Comparison of ENCODE assay signal across 28 cellular contexts in genomic region chr13:112229445-112229844, GRCh38.
"Had no signal": no experiment of that assay in that cellular context is flagged by ENCODE, and none has a peak within 500 bp of the region (broad histone marks: within the 10 kb centered on the region; RNA-seq: fewer than 3 reads in every experiment).

No MANE protein-coding gene starts in this region.

- H3K9me3 ChIP-seq: adrenal gland, MG63 had no signal

- DNase-seq: activated CD4-positive, alpha-beta memory T cell treated with anti-CD3 and anti-CD28 coated beads, Interleukin-2, amount 10 ng/mL, durations not matched to agents 7 days and 5 days; activated CD4-positive, alpha-beta T cell treated with anti-CD3 and anti-CD28 coated beads, Interleukin-2, amount 10 ng/mL, durations not matched to agents 7 days and 5 days; activated CD4-positive, CD25-positive, alpha-beta regulatory T cell; activated gamma-delta T cell treated with Interleukin-2 at 50 U/mL for 16 hours; activated naive CD4-positive, alpha-beta T cell treated with anti-CD3 and anti-CD28 coated beads, Interleukin-2, amount 50 U/mL, for 16 hours; activated naive CD8-positive, alpha-beta T cell treated with anti-CD3 and anti-CD28 coated beads, Interleukin-2, amount 10 ng/mL, durations not matched to agents 7 days and 5 days; activated T-cell treated with anti-CD3 and anti-CD28 coated beads for 4 hours; activated T-cell treated with anti-CD3 and anti-CD28 coated beads, Interleukin-2, amount 50 U/mL, for 48 hours; adrenal gland; anterior cingulate cortex; MG63; MV-4-11; NCI-H1105; NCI-H1436; NCI-H1694 treated with DMSO at 0.1 percent for 48 hours; NCI-H2029 treated with DMSO at 0.1 percent for 48 hours; NCI-H345; NCI-H510A; NCI-H526 treated with DMSO at 0.1 percent for 48 hours; NCI-H82; RPMI8226; T-cell; T-helper 2 cell; T1000 had no signal

- H3K4me3 ChIP-seq: adrenal gland, MG63, SK-N-MC had no signal

- H3K36me3 ChIP-seq: adrenal gland, MG63 had no signal

- H3K27me3 ChIP-seq: adrenal gland had no signal

- H3K4me1 ChIP-seq: adrenal gland had no signal

- H3K27ac ChIP-seq: adrenal gland, SK-N-MC had no signal

- ATAC-seq: activated T-helper 17 cell treated with anti-CD3 and anti-CD28 coated beads, Interleukin-2, amount 50 U/mL, for 72 hours; Panc1; Right ventricle myocardium inferior; T-cell had no signal
